ENCODE assay signal across 30 cellular contexts in genomic region chr16:89540557-89540956, GRCh38.
"Had no signal": no experiment of that assay in that cellular context is flagged by ENCODE, and none has a peak within 500 bp of the region (broad histone marks: within the 10 kb centered on the region; RNA-seq: fewer than 3 reads in every experiment).

No MANE protein-coding gene starts in this region.

- H3K9me3 Mint-ChIP-seq: activated CD4-positive, alpha-beta T cell treated with anti-CD3 and anti-CD28 coated beads, Interleukin-2, amount 10 ng/mL, durations not matched to agents 7 days and 5 days; activated T-helper 2 cell treated with anti-CD3 and anti-CD28 coated beads, Interferon-gamma antibody, Interleukin-2, Interleukin-4, amounts not matched to agents 10 μg/mL and 5 μg/mL and 100 μg/mL, durations not matched to agents 14 hours and 24 hours and 36 hours; dendritic cell treated with granulocyte-macrophage colony-stimulating factor and Interleukin-4, amounts not matched to agents 40 ng/mL and 50 ng/mL, for 4 days; nephron; stimulated activated naive B cell treated with anti-CD40 and anti-IgM and Interleukin-4, amounts not matched to agents 10 μg/mL and 1 μg/mL and 100 μg/mL, for 72 hours had no signal

- H3K27me3 Mint-ChIP-seq: activated CD4-positive, alpha-beta T cell treated with anti-CD3 and anti-CD28 coated beads, Interleukin-2, amount 10 ng/mL, durations not matched to agents 7 days and 5 days; activated CD8-positive, alpha-beta memory T cell treated with anti-CD3 and anti-CD28 coated beads, Interleukin-2, amount 10 ng/mL, durations not matched to agents 7 days and 5 days; dendritic cell treated with granulocyte-macrophage colony-stimulating factor and Interleukin-4, amounts not matched to agents 40 ng/mL and 50 ng/mL, for 4 days; progenitor cell of endocrine pancreas; stimulated activated naive B cell treated with anti-CD40 and anti-IgM and Interleukin-4, amounts not matched to agents 10 μg/mL and 1 μg/mL and 100 μg/mL, for 72 hours had no signal

- H3K27ac ChIP-seq: brain microvascular endothelial cell, epithelial cell of prostate, esophagus squamous epithelium, hepatocyte, neutrophil, ovary, sigmoid colon, stomach, thyroid gland, upper lobe of left lung, vagina had no signal

- H3K4me3 Mint-ChIP-seq: activated CD4-positive, alpha-beta T cell treated with anti-CD3 and anti-CD28 coated beads, Interleukin-2, amount 10 ng/mL, durations not matched to agents 7 days and 5 days; activated CD8-positive, alpha-beta memory T cell treated with anti-CD3 and anti-CD28 coated beads, Interleukin-2, amount 10 ng/mL, durations not matched to agents 7 days and 5 days; activated CD8-positive, alpha-beta T cell treated with anti-CD3 and anti-CD28 coated beads, Interleukin-2, amount 10 ng/mL, durations not matched to agents 7 days and 5 days; dendritic cell treated with granulocyte-macrophage colony-stimulating factor and Interleukin-4, amounts not matched to agents 40 ng/mL and 50 ng/mL, for 4 days; nephron; stimulated activated naive B cell treated with anti-CD40 and anti-IgM and Interleukin-4, amounts not matched to agents 10 μg/mL and 1 μg/mL and 100 μg/mL, for 72 hours had no signal

- H3K27ac Mint-ChIP-seq: activated CD4-positive, alpha-beta T cell treated with anti-CD3 and anti-CD28 coated beads, Interleukin-2, amount 10 ng/mL, durations not matched to agents 7 days and 5 days; activated CD8-positive, alpha-beta T cell treated with anti-CD3 and anti-CD28 coated beads, Interleukin-2, amount 10 ng/mL, durations not matched to agents 7 days and 5 days; activated T-helper 2 cell treated with anti-CD3 and anti-CD28 coated beads, Interferon-gamma antibody, Interleukin-2, Interleukin-4, amounts not matched to agents 10 μg/mL and 5 μg/mL and 100 μg/mL, durations not matched to agents 14 hours and 24 hours and 36 hours; dendritic cell treated with granulocyte-macrophage colony-stimulating factor and Interleukin-4, amounts not matched to agents 40 ng/mL and 50 ng/mL, for 4 days; nephron; progenitor cell of endocrine pancreas; stimulated activated naive B cell treated with anti-CD40 and anti-IgM and Interleukin-4, amounts not matched to agents 10 μg/mL and 1 μg/mL and 100 μg/mL, for 72 hours had no signal

- H3K27me3 ChIP-seq: brain microvascular endothelial cell, esophagus squamous epithelium, hepatocyte, neutrophil, ovary, sigmoid colon, stomach, thyroid gland, upper lobe of left lung, vagina had no signal

- DNase-seq: activated CD4-positive, alpha-beta T cell treated with anti-CD3 and anti-CD28 coated beads, Interleukin-2, amount 10 ng/mL, durations not matched to agents 7 days and 5 days; activated CD4-positive, CD25-positive, alpha-beta regulatory T cell treated with anti-CD3 and anti-CD28 coated beads, Interleukin-2, amount 50 U/mL, for 72 hours; activated CD8-positive, alpha-beta memory T cell treated with anti-CD3 and anti-CD28 coated beads, Interleukin-2, amount 10 ng/mL, durations not matched to agents 7 days and 5 days; activated CD8-positive, alpha-beta T cell treated with anti-CD3 and anti-CD28 coated beads, Interleukin-2, amount 10 ng/mL, durations not matched to agents 7 days and 5 days; activated naive CD4-positive, alpha-beta T cell; activated T-cell treated with anti-CD3 and anti-CD28 coated beads, Interleukin-2, amount 50 U/mL, for 48 hours; amniotic stem cell; brain microvascular endothelial cell; central memory CD4-positive, alpha-beta T cell; esophagus squamous epithelium; islet precursor cell; mammary epithelial cell; ovary; sigmoid colon; small intestine; stimulated activated CD4-positive, alpha-beta T cell treated with anti-CD3 and anti-CD28 coated beads, Interleukin-1b, Interleukin-23, amount 100 ng/mL, for 48 hours; stimulated activated CD4-positive, alpha-beta T cell treated with anti-CD3 and anti-CD28 coated beads, Interleukin-4, amount 100 ng/mL, for 4 hours; stimulated activated CD8-positive, alpha-beta memory T cell treated with anti-CD3 and anti-CD28 coated beads, Interleukin-4, amount 100 ng/mL, for 48 hours; stimulated activated naive B cell treated with anti-CD40 and anti-IgM and Interleukin-4, amounts not matched to agents 10 μg/mL and 1 μg/mL and 100 μg/mL, for 72 hours; stomach; thyroid gland; upper lobe of left lung had no signal

- H3K4me1 Mint-ChIP-seq: activated CD4-positive, alpha-beta T cell treated with anti-CD3 and anti-CD28 coated beads, Interleukin-2, amount 10 ng/mL, durations not matched to agents 7 days and 5 days had no signal

- H3K9me3 ChIP-seq: esophagus squamous epithelium, neutrophil, ovary, sigmoid colon, stomach, thyroid gland, upper lobe of left lung, vagina had no signal

- H3K4me1 ChIP-seq: esophagus squamous epithelium, sigmoid colon, thyroid gland, vagina had no signal

- H3K36me3 ChIP-seq: ovary had no signal

- H3K4me3 ChIP-seq: esophagus squamous epithelium, hepatocyte, ovary, sigmoid colon, stomach, thyroid gland, upper lobe of left lung, vagina had no signal
